12 cellular contexts compared by ENCODE assay signal in the genomic region with DNA sequence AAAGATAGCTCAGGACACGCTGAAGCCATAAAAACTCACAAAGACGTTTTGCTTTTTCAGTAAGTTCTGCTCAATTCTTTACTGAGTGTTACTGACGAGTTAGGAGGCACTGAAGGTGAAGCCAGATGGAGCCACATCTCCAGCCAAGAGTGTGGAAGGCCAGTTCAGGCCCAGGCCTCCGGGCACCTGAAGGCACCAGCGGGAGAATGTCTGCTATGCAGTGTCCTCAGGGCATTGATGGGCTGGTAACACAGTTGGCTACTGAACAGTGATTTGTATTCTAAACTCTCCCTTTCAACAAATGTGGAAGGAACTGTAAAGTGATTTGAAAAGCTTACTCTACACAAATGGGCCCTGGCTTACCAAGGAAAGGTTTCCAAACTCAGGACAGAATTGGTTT.
"Had no signal": no experiment of that assay in that cellular context is flagged by ENCODE, and none has a peak within 500 bp of the region (broad histone marks: within the 10 kb centered on the region; RNA-seq: fewer than 3 reads in every experiment).

No MANE protein-coding gene starts in this region.

- H3K36me3 ChIP-seq: ovary, stomach, tibial artery had no signal

- H3K27me3 ChIP-seq: ovary, stomach, tibial artery had no signal

- DNase-seq: activated CD4-positive, alpha-beta T cell treated with anti-CD3 and anti-CD28 coated beads, Interleukin-2, amount 50 U/mL, for 4 hours; activated CD4-positive, CD25-positive, alpha-beta regulatory T cell treated with anti-CD3 and anti-CD28 coated beads, Interleukin-2, amount 50 U/mL, for 72 hours; activated effector memory CD4-positive, alpha-beta T cell treated with Interleukin-2 at 50 U/mL for 16 hours; activated T-cell treated with anti-CD3 and anti-CD28 coated beads, Interleukin-2, amount 50 U/mL, for 24 hours; amniotic stem cell; erythroblast; immature natural killer cell; ovary; stomach; T-helper 17 cell; tibial artery had no signal

- H3K4me3 ChIP-seq: ovary, skin epidermis, stomach, tibial artery had no signal

- H3K27ac ChIP-seq: ovary, skin epidermis, tibial artery had no signal

- H3K9me3 ChIP-seq: ovary, stomach, tibial artery had no signal
